11 cellular contexts compared by ENCODE assay signal in the genomic region with DNA sequence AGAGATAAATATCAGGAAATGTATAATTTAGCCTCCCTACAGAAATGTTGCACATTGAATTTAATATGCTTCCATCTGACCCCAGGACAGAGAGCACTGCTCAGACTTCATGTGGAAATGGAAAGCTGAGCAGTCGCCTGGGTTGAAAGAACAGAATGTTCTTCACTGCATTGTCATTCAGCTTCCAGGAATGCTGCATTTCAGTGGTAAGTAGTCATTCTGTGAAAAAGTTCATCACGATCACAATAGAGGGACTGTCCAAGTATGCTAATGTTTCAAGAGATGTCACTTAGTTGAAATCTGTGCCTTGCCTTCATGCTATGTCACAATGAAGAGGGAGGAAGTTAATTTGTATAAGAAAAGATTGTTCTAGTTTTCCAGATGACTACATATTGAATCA.
DNase-seq lines count a peak whose midpoint lies in the region; ATAC-seq and TF ChIP-seq lines count a peak whose summit lies in the region.
"Had no signal": no experiment of that assay in that cellular context is flagged by ENCODE, and none has a peak within 500 bp of the region (broad histone marks: within the 10 kb centered on the region; RNA-seq: fewer than 3 reads in every experiment).

No MANE protein-coding gene starts in this region.

- in situ Hi-C loops in G401 (cut with HindIII; ENCODE audit: low sequenced_read_pairs), result no loop called here

- WGBS in ovary, 3 donors, result 42 to 58% (median 57%) methylated on average over 2 of the region's 2 CpGs

- H3K27me3 ChIP-seq in ovary, result no peaks in the 10 kb centered on the region

- intact Hi-C loops in ovary (cut with DNase I), result no loop called here

- TF ChIP-seq EP300 in ovary (IDR thresholded peaks at IDR 0.05), result no peak

- H3K27ac ChIP-seq in ovary, result no peak overlapping the region

- H3K4me3 ChIP-seq in ovary, result no peak overlapping the region

- TF ChIP-seq POLR2A in ovary (IDR thresholded peaks at IDR 0.05), result no peak

- ATAC-seq in HG02623 (IDR thresholded peaks at IDR 0.05; ENCODE audit: unreplicated experiment), result peak; percentile 69

- no peaks in the 10 kb centered on the region for H3K36me3 ChIP-seq in ovary

- TF ChIP-seq CTCF in ovary (IDR thresholded peaks at IDR 0.05), result no peak

- no peaks in the 10 kb centered on the region for H3K9me3 ChIP-seq in ovary

- DNase-seq in G401 (ENCODE audit: low spot score) (peak; percentile 40), amniotic epithelial cell (ENCODE audit: low read depth) (peak; percentile 77), kidney tubule cell (ENCODE audit: low spot score) (peak; percentile 91), ovary (no peak), NCI-H2227 treated with DMSO at 0.1 percent for 48 hours (lab: John Stamatoyannopoulos, UW) (no peak), NCI-H1436 (lab: John Stamatoyannopoulos, UW) (no peak), NCI-H1092 treated with DMSO at 0.1 percent for 48 hours (lab: John Stamatoyannopoulos, UW) (no peak)
- DNase-seq: CD8-positive, alpha-beta memory T cell; HFFc6; NCI-H774 had no signal

- no peaks in the 10 kb centered on the region for H3K4me1 ChIP-seq in ovary (ENCODE audit: insufficient read depth)

Comparison
In these comparisons a context has a peak if more than half of its experiments do, and no peak if none do; other contexts are left out.
1. DNase-seq: peak in G401 (single experiment), amniotic epithelial cell (single experiment) and kidney tubule cell (single experiment); none in ovary (0 of 5), NCI-H2227 treated with DMSO at 0.1 percent for 48 hours (single experiment), NCI-H1436 (single experiment) and NCI-H1092 treated with DMSO at 0.1 percent for 48 hours (single experiment).